ENCODE assay signal across 24 cellular contexts in the genomic region with DNA sequence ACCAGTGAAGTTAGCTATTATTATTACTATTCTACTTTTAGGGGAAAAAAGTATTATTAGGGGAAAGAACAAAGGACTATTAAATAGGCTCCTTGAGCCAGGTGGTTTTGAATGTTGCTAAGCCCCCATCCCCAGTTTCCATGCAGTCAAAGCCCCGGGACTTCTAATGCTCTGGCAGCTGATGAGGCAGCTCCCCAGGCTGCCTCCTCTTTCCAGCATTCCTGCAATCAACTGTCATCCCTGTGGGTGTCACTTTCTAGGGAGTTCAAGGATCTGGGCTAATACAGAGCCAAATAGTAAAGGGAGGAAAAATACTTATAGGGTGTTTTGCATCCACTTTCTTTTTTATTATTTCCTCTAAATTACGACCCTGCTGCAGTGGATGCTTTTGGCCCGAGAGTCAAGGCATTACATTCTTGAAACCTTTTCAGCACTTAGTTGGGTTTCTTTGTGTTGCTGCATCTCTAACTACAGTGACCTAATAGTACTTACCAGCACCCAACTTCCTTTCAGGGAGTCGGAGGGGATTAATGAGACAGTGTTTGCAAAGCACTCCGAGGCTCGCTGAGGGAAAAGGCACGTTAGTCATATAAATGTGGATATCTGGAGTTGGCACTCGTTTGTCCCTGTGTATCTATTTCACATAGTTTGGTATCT.
DNase-seq lines count a peak whose midpoint lies in the region; ATAC-seq, FAIRE-seq and TF ChIP-seq lines count a peak whose summit lies in the region.
"Had no signal": no experiment of that assay in that cellular context is flagged by ENCODE, and none has a peak within 500 bp of the region (broad histone marks: within the 10 kb centered on the region; RNA-seq: fewer than 3 reads in every experiment).

No MANE protein-coding gene starts in this region.

- peak; percentile 35 for DNase-seq in H7
- peak; percentile 2 for DNase-seq in astrocyte (ENCODE audit: low read depth)
- DNase-seq in iPS-NIHi11 (ENCODE audit: low spot score): peak; percentile 33
- DNase-seq in retina: peak; percentile 23
- DNase-seq: AML-193; Calu3; GOT3; IMR-90; Kasumi-1; NCI-H1417; NCI-H1930; NCI-H2171 treated with DMSO at 0.1 percent for 48 hours; NCI-H526; NK-92 treated with Interleukin-12 subunit alpha and Interleukin-12 subunit beta, amount 100 ng/mL, for 24 hours; OCI-M1; RPMI8226 had no signal

- H3K27ac ChIP-seq in astrocyte (ENCODE audit: low read depth, low read length): no peak overlapping the region
- H3K27ac ChIP-seq: SJSA1 had no signal

- no peak for TF ChIP-seq CTCF in astrocyte (IDR thresholded peaks at IDR 0.05; ENCODE audit: insufficient read depth, low read depth, low read length)

- FAIRE-seq in astrocyte (lab: Jason Lieb, UNC): no peak
- FAIRE-seq: G401.6, GM12891, GM19239 had no signal

- H3K4me3 Mint-ChIP-seq in astrocyte (ENCODE audit: unreplicated experiment): no peak overlapping the region

- peaks cover 2% of the 10 kb centered on the region for H3K27me3 ChIP-seq in H7 (ENCODE audit: control insufficient read depth, insufficient read depth, low read length)
- H3K27me3 ChIP-seq in astrocyte (ENCODE audit: insufficient read depth, low read length): no peaks in the 10 kb centered on the region
- H3K27me3 ChIP-seq: SJSA1 had no signal

- H3K4me1 Mint-ChIP-seq in astrocyte (ENCODE audit: low read depth, unreplicated experiment): peaks cover 17% of the 10 kb centered on the region

- no peaks in the 10 kb centered on the region for H3K27me3 Mint-ChIP-seq in astrocyte (ENCODE audit: low read depth, unreplicated experiment)

- H4K20me1 ChIP-seq in astrocyte (ENCODE audit: insufficient read depth, low read length): no peaks in the 10 kb centered on the region

- H3K9me3 ChIP-seq in astrocyte (ENCODE audit: insufficient read depth, low read depth, low read length): no peaks in the 10 kb centered on the region
- H3K9me3 ChIP-seq: SJSA1 had no signal

- no peak overlapping the region for H3K9ac ChIP-seq in astrocyte (ENCODE audit: low read length)

- peak overlapping the region; percentile 77 for H3K27ac Mint-ChIP-seq in astrocyte (ENCODE audit: unreplicated experiment)

- peak overlapping the region; percentile 67 for H3K4me2 ChIP-seq in astrocyte (ENCODE audit: low read length)

- peak overlapping the region; percentile 70 for H2AFZ ChIP-seq in astrocyte (ENCODE audit: low read depth, low read length)

- H3K4me1 ChIP-seq in astrocyte (ENCODE audit: insufficient read depth, low read length): peaks cover 7% of the 10 kb centered on the region
- H3K4me1 ChIP-seq: SJSA1 had no signal

- no peaks in the 10 kb centered on the region for H3K36me3 ChIP-seq in H7 (replicated peaks; ENCODE audit: control insufficient read depth, insufficient read depth, low read length)
- H3K36me3 ChIP-seq in astrocyte (ENCODE audit: insufficient read depth, low read length): no peaks in the 10 kb centered on the region
- H3K36me3 ChIP-seq: SJSA1 had no signal

- ATAC-seq in GM19351 (IDR thresholded peaks at IDR 0.05; ENCODE audit: unreplicated experiment) (no peak), GM21515 (IDR thresholded peaks at IDR 0.05; ENCODE audit: unreplicated experiment) (no peak), HG02938 (IDR thresholded peaks at IDR 0.05; ENCODE audit: unreplicated experiment) (no peak), SK-N-SH treated with all-trans-retinoic acid at 6 μM for 48 hours (no peak)

- H3K4me3 ChIP-seq in H7 (ENCODE audit: insufficient read depth, low read depth, low read length) (no peak overlapping the region), astrocyte (ENCODE audit: insufficient read depth, low read depth, low read length) (no peak overlapping the region)
- H3K4me3 ChIP-seq: SJSA1 had no signal

- peaks cover under 1% of the 10 kb centered on the region for H3K9me3 Mint-ChIP-seq in astrocyte (ENCODE audit: unreplicated experiment)

- H3K79me2 ChIP-seq in astrocyte (ENCODE audit: insufficient read depth, low read length): no peaks in the 10 kb centered on the region

- H3K36me3 Mint-ChIP-seq in astrocyte (ENCODE audit: low read depth, unreplicated experiment): no peaks in the 10 kb centered on the region

TF ChIP-seq in SK-N-SH treated with all-trans-retinoic acid at 6 μM for 48 hours, 23 proteins besides CTCF, POLR2A, EP300 and RAD21:
- TF ChIP-seq ARNTL (CRISPR knock-in tag; IDR thresholded peaks at IDR 0.05; ENCODE audit: borderline replicate concordance, low read depth) (no peak), CSDC2 (CRISPR knock-in tag; IDR thresholded peaks at IDR 0.05) (no peak), ZNF565 (CRISPR knock-in tag; conservative IDR thresholded peaks at IDR 0.05; ENCODE audit: low read depth) (no peak), ZC3H10 (CRISPR knock-in tag; IDR thresholded peaks at IDR 0.05) (no peak), GLIS3 (CRISPR knock-in tag; IDR thresholded peaks at IDR 0.05) (no peak), ISL1 (CRISPR knock-in tag; IDR thresholded peaks at IDR 0.05) (no peak), ESRRG (CRISPR knock-in tag; IDR thresholded peaks at IDR 0.05) (no peak), TCF4 (CRISPR knock-in tag; IDR thresholded peaks at IDR 0.05; ENCODE audit: borderline replicate concordance) (no peak), ZFP30 (CRISPR knock-in tag; IDR thresholded peaks at IDR 0.05) (no peak), ZFP3 (CRISPR knock-in tag; IDR thresholded peaks at IDR 0.05) (no peak), SNAI2 (CRISPR knock-in tag; IDR thresholded peaks at IDR 0.05) (no peak), ZNF70 (CRISPR knock-in tag; IDR thresholded peaks at IDR 0.05) (no peak), TOX (CRISPR knock-in tag; IDR thresholded peaks at IDR 0.05; ENCODE audit: borderline replicate concordance) (no peak)
- TF ChIP-seq, protein P1, sequence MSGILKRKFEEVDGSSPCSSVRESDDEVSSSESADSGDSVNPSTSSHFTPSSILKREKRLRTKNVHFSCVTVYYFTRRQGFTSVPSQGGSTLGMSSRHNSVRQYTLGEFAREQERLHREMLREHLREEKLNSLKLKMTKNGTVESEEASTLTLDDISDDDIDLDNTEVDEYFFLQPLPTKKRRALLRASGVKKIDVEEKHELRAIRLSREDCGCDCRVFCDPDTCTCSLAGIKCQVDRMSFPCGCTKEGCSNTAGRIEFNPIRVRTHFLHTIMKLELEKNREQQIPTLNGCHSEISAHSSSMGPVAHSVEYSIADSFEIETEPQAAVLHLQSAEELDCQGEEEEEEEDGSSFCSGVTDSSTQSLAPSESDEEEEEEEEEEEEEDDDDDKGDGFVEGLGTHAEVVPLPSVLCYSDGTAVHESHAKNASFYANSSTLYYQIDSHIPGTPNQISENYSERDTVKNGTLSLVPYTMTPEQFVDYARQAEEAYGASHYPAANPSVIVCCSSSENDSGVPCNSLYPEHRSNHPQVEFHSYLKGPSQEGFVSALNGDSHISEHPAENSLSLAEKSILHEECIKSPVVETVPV (CRISPR knock-in tag; IDR thresholded peaks at IDR 0.05): no peak
- TF ChIP-seq, protein P2, sequence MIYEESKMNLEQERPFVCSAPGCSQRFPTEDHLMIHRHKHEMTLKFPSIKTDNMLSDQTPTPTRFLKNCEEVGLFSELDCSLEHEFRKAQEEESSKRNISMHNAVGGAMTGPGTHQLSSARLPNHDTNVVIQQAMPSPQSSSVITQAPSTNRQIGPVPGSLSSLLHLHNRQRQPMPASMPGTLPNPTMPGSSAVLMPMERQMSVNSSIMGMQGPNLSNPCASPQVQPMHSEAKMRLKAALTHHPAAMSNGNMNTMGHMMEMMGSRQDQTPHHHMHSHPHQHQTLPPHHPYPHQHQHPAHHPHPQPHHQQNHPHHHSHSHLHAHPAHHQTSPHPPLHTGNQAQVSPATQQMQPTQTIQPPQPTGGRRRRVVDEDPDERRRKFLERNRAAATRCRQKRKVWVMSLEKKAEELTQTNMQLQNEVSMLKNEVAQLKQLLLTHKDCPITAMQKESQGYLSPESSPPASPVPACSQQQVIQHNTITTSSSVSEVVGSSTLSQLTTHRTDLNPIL (CRISPR knock-in tag; IDR thresholded peaks at IDR 0.05; ENCODE audit: low read depth): no peak
- TF ChIP-seq, protein P3, sequence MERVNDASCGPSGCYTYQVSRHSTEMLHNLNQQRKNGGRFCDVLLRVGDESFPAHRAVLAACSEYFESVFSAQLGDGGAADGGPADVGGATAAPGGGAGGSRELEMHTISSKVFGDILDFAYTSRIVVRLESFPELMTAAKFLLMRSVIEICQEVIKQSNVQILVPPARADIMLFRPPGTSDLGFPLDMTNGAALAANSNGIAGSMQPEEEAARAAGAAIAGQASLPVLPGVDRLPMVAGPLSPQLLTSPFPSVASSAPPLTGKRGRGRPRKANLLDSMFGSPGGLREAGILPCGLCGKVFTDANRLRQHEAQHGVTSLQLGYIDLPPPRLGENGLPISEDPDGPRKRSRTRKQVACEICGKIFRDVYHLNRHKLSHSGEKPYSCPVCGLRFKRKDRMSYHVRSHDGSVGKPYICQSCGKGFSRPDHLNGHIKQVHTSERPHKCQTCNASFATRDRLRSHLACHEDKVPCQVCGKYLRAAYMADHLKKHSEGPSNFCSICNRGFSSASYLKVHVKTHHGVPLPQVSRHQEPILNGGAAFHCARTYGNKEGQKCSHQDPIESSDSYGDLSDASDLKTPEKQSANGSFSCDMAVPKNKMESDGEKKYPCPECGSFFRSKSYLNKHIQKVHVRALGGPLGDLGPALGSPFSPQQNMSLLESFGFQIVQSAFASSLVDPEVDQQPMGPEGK (CRISPR knock-in tag; IDR thresholded peaks at IDR 0.05; ENCODE audit: borderline replicate concordance): no peak
